Comparison of ENCODE assay signal across 8 cellular contexts in the genomic region with DNA sequence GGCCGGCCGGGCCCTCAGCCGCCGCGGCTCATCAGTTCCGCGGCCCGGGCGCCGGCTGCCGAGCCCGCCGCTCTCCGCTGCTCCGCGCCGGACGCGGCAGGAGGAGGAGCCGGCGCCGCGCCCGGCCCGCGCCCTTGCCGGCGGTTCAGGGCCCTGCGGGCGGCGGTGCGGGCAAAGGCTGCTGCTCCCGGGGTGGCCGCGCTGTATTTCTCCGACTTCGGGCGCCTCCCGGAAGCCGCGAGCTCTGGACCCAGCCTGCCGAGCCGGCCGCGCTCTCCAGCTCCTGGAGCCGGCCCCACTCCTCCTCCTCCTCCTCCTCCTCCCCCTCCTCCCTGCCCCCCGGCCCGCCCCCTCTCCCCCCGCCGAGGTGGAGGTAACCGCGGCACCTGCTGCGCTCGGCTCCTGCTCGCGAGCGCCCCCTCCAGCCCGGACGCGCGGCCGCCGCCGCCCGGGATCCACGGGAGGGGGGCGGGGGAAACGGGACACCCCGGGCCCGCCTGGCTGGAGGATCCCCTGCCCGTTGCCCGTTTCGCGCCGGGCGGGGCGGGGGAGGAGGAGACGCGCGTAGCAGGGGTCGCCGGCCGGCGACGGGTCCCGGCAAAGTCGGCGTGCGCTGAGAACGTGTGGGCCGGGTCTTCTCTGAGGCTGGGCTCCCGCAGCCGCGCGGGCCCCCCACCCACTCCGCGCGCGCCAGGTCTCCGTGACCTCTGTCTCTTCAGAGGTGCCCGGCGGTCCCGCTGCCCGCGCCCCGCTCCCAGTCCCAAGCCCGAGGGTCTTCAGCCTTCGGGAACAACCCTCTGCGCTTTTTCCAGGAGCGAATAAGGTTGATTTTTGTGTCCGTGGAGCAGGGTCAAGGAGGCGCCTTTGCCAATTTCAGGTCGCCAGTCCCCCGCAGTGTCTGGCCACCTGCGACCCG. TPM values are rescaled to one million over a fixed set of nuclear protein-coding genes. Genes with fewer than 3 reads are reported as not detected.
DNase-seq lines count a peak whose midpoint lies in the region; ATAC-seq and TF ChIP-seq lines count a peak whose summit lies in the region.

A gene with protein sequence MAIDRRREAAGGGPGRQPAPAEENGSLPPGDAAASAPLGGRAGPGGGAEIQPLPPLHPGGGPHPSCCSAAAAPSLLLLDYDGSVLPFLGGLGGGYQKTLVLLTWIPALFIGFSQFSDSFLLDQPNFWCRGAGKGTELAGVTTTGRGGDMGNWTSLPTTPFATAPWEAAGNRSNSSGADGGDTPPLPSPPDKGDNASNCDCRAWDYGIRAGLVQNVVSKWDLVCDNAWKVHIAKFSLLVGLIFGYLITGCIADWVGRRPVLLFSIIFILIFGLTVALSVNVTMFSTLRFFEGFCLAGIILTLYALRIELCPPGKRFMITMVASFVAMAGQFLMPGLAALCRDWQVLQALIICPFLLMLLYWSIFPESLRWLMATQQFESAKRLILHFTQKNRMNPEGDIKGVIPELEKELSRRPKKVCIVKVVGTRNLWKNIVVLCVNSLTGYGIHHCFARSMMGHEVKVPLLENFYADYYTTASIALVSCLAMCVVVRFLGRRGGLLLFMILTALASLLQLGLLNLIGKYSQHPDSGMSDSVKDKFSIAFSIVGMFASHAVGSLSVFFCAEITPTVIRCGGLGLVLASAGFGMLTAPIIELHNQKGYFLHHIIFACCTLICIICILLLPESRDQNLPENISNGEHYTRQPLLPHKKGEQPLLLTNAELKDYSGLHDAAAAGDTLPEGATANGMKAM (minus strand): TSS at position 257 of the 916 bp plus-strand sequence. CDS start 491 bp downstream, outside the sequence.

- H3K27ac ChIP-seq in AG04450 (ENCODE audit: low read depth, low read length): no peak within 1 kb of the TSS

- H3K27ac Mint-ChIP-seq in WTC11: peak within 1 kb of the TSS; percentile 41; the same call in 1 of the 2 replicates

- H3K4me3 ChIP-seq in AG04450 (ENCODE audit: low read depth, low read length): peak within 1 kb of the TSS; percentile 29; the same call in 1 of the 2 replicates

- TF ChIP-seq CTCF in AG04450 (IDR thresholded peaks at IDR 0.05; ENCODE audit: low read depth, low read length) (peak; percentile 26; the same call in 1 of the 2 replicates), WTC11 (IDR thresholded peaks at IDR 0.05) (peak; percentile 91)

- peaks cover 34% of the 10 kb centered on the region for H3K4me1 Mint-ChIP-seq in WTC11

- DNase-seq in AG04450 (ENCODE audit: low read depth, low spot score): no peak
- peak; percentile 26 for DNase-seq in NCI-H1092 treated with DMSO at 0.1 percent for 48 hours (lab: John Stamatoyannopoulos, UW)
- peak; percentile 82 for DNase-seq in WTC11 (ENCODE audit: low spot score)
- peak; percentile 63 for DNase-seq in central memory CD4-positive, alpha-beta T cell
- DNase-seq in kidney glomerular epithelial cell (lab: John Stamatoyannopoulos, UW): peak; percentile 54
- DNase-seq in stimulated activated CD4-positive, alpha-beta T cell treated with anti-CD3 and anti-CD28 coated beads, Interleukin-15, amount 100 ng/mL, for 48 hours (ENCODE audit: low read depth in 2 of 2): peak; percentile 32 to 50

- POLR2A ChIA-PET in AG04450 (lab: Yijun Ruan, JAX) (no interaction called here), WTC11 (lab: Charles Lee) (interaction anchor here (1.1 kb wide), 1 partner anchor 42 kb away, joined by 3 read pairs; no protein-coding TSS in a partner anchor)

- H3K27me3 Mint-ChIP-seq in WTC11 (ENCODE audit: low read depth): peaks cover 5% of the 10 kb centered on the region; the same call in 1 of the 2 replicates

- no peaks in the 10 kb centered on the region; the same call in 1 of the 2 replicates for H3K9me3 ChIP-seq in AG04450 (ENCODE audit: control insufficient read depth, insufficient read depth, low read length)

- CTCF ChIA-PET in AG04450 (lab: Charles Lee): interaction anchor here (0.6 to 1.0 kb wide), 3 partner anchors 16 to 261 kb away, joined by 3 to 4 read pairs (median 3); no protein-coding TSS in a partner anchor
- CTCF ChIA-PET in WTC11 (lab: Charles Lee): interaction anchor here (0.5 to 1.2 kb wide), 31 partner anchors 8 to 616 kb away, joined by 3 to 15 read pairs (median 3); a partner anchor contains a TSS

- ATAC-seq in GM19043 (IDR thresholded peaks at IDR 0.05; ENCODE audit: low read depth, unreplicated experiment): peak; percentile 45
- ATAC-seq in WTC11: peak; percentile 60
- ATAC-seq in HG02938 (IDR thresholded peaks at IDR 0.05; ENCODE audit: unreplicated experiment): no peak

- peaks cover 64% of the 10 kb centered on the region for H3K27me3 ChIP-seq in AG04450 (ENCODE audit: control insufficient read depth, insufficient read depth, low read length)

- H3K36me3 Mint-ChIP-seq in WTC11: peaks cover 3% of the 10 kb centered on the region; the same call in 1 of the 2 replicates

- peaks cover 3% of the 10 kb centered on the region; the same call in 1 of the 2 replicates for H3K9me3 Mint-ChIP-seq in WTC11

- H3K4me3 Mint-ChIP-seq in WTC11: peak within 1 kb of the TSS; percentile 80

TF ChIP-seq in WTC11, 78 proteins besides CTCF, POLR2A, EP300 and RAD21:
- TF ChIP-seq JUN (CRISPR knock-in tag; IDR thresholded peaks at IDR 0.05) (no peak), ZNF263 (CRISPR knock-in tag; IDR thresholded peaks at IDR 0.05; ENCODE audit: low read depth) (peak; percentile 94), SP1 (CRISPR knock-in tag; conservative IDR thresholded peaks at IDR 0.05) (peak; percentile 72), FOXP1 (CRISPR knock-in tag; IDR thresholded peaks at IDR 0.05; ENCODE audit: borderline replicate concordance) (0 out of 2 replicates have a peak, but pooled peaks have one; percentile 28), KAT7 (CRISPR knock-in tag; IDR thresholded peaks at IDR 0.05; ENCODE audit: borderline replicate concordance) (no peak), ZNF423 (CRISPR knock-in tag; IDR thresholded peaks at IDR 0.05) (peak; percentile 44; the same call in 1 of the 2 replicates), ETV6 (CRISPR knock-in tag; IDR thresholded peaks at IDR 0.05) (peak; percentile 57; the same call in 1 of the 2 replicates), ZNF232 (CRISPR knock-in tag; IDR thresholded peaks at IDR 0.05) (peak; percentile 43; the same call in 1 of the 2 replicates), RORB (CRISPR knock-in tag; IDR thresholded peaks at IDR 0.05) (no peak), CREM (CRISPR knock-in tag; IDR thresholded peaks at IDR 0.05) (no peak)
- TF ChIP-seq, protein P1, sequence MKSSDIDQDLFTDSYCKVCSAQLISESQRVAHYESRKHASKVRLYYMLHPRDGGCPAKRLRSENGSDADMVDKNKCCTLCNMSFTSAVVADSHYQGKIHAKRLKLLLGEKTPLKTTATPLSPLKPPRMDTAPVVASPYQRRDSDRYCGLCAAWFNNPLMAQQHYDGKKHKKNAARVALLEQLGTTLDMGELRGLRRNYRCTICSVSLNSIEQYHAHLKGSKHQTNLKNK (CRISPR knock-in tag; IDR thresholded peaks at IDR 0.05): no peak
- TF ChIP-seq, protein P2, sequence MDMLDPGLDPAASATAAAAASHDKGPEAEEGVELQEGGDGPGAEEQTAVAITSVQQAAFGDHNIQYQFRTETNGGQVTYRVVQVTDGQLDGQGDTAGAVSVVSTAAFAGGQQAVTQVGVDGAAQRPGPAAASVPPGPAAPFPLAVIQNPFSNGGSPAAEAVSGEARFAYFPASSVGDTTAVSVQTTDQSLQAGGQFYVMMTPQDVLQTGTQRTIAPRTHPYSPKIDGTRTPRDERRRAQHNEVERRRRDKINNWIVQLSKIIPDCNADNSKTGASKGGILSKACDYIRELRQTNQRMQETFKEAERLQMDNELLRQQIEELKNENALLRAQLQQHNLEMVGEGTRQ (CRISPR knock-in tag; IDR thresholded peaks at IDR 0.05): no peak
- TF ChIP-seq, protein P3, sequence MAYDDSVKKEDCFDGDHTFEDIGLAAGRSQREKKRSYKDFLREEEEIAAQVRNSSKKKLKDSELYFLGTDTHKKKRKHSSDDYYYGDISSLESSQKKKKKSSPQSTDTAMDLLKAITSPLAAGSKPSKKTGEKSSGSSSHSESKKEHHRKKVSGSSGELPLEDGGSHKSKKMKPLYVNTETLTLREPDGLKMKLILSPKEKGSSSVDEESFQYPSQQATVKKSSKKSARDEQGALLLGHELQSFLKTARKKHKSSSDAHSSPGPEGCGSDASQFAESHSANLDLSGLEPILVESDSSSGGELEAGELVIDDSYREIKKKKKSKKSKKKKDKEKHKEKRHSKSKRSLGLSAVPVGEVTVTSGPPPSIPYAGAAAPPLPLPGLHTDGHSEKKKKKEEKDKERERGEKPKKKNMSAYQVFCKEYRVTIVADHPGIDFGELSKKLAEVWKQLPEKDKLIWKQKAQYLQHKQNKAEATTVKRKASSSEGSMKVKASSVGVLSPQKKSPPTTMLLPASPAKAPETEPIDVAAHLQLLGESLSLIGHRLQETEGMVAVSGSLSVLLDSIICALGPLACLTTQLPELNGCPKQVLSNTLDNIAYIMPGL (CRISPR knock-in tag; IDR thresholded peaks at IDR 0.05): peak; percentile 74; the same call in 1 of the 2 replicates

RNA-seq across cellular contexts. Expression of the gene that starts here (rescaled TPM):
- polyA plus RNA-seq in AG04450 (2011; rRNA removed): 0.12 TPM in 1 of 2 replicates, not detected in the other
- polyA minus RNA-seq in AG04450 (2011; rRNA and poly(A)+ RNA removed): not detected in 2 replicates
- total RNA-seq in WTC11 (2021): 33.6 to 38.2 TPM (median 33.8 TPM) in 3 replicates
